In the genomic region with DNA sequence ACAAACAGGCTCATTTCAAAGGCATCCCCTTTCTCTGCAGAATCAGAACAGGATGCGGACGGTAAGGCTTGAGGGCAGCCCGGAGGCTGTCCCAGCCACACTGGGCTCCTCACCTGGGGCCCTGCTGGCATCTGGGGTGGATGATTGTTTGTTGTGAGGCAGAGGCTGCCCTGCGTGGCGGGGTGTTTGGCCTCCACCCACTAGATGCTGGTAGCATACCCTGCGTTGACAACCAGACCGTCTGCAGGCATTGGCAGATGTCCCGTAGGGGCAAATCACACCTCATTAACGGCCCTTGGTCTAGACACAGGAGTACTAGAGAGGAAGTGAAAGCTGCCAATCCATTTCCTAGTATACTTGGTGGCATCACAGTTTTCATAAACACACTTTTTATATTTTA, we compare ENCODE assay signal across 8 cellular contexts. TPM values are rescaled to one million over a fixed set of nuclear protein-coding genes. Genes with fewer than 3 reads are reported as not detected.
DNase-seq lines count a peak whose midpoint lies in the region; ATAC-seq and TF ChIP-seq lines count a peak whose summit lies in the region.

No MANE protein-coding gene starts in this region.

- intact Hi-C loops in CD4-positive, alpha-beta T cell (cut with DNase I, micrococcal nuclease) = no loop called here

- H3K27ac ChIP-seq in CD4-positive, alpha-beta T cell (ENCODE audit: low read depth, low read length) = no peak overlapping the region

- peaks cover 61% of the 10 kb centered on the region for H3K36me3 Mint-ChIP-seq in CD4-positive, alpha-beta T cell (ENCODE audit: low read depth)
- peaks cover 4 to 7% of the 10 kb centered on the region in 2 donors for H3K36me3 Mint-ChIP-seq in activated T-cell treated with anti-CD3 and anti-CD28 coated beads, Interleukin-2, amount 50 U/mL, for 72 hours (ENCODE audit: insufficient read depth in 2 of 2)

- ATAC-seq in CD4-positive, alpha-beta T cell (ENCODE audit: poor library complexity) = peak; percentile 72
- ATAC-seq in GM19395 (IDR thresholded peaks at IDR 0.05; ENCODE audit: unreplicated experiment) (peak; percentile 83), HG03175 (IDR thresholded peaks at IDR 0.05; ENCODE audit: unreplicated experiment) (peak; percentile 98)
- ATAC-seq in activated T-cell treated with anti-CD3 and anti-CD28 coated beads, Interleukin-2, amount 50 U/mL, for 72 hours (replicated peaks in 1 of 2) = peak; percentile 32 to 66

- TF ChIP-seq POLR2A in erythroblast (IDR thresholded peaks at IDR 0.05; ENCODE audit: low read length) = no peak

- in situ Hi-C loops in G401 (cut with HindIII; ENCODE audit: low sequenced_read_pairs) = no loop called here

- DNase-seq in CD4-positive, alpha-beta T cell = peak in 2 of 10 experiments; percentile 35 to 45
- DNase-seq in activated T-cell treated with anti-CD3 and anti-CD28 coated beads, Interleukin-2, amount 50 U/mL, for 72 hours = no peak
- DNase-seq in anterior cingulate cortex (lab: John Stamatoyannopoulos, UW) = no peak
- DNase-seq in stimulated activated CD4-positive, alpha-beta T cell treated with anti-CD3 and anti-CD28 coated beads, Interleukin-4, amount 100 ng/mL, for 24 hours = no peak
- no peak for DNase-seq in G401 (ENCODE audit: low spot score)
- DNase-seq in erythroblast (lab: John Stamatoyannopoulos, UW) = no peak

- no peaks in the 10 kb centered on the region for H3K9me3 ChIP-seq in CD4-positive, alpha-beta T cell (ENCODE audit: control insufficient read depth, low read length)

- H3K27me3 ChIP-seq in CD4-positive, alpha-beta T cell (ENCODE audit: control insufficient read depth, insufficient read depth, low read length) = no peaks in the 10 kb centered on the region

- no peak for TF ChIP-seq CTCF in CD4-positive, alpha-beta T cell (IDR thresholded peaks at IDR 0.05)

- no peaks in the 10 kb centered on the region for H3K9me3 Mint-ChIP-seq in CD4-positive, alpha-beta T cell
- H3K9me3 Mint-ChIP-seq in activated T-cell treated with anti-CD3 and anti-CD28 coated beads, Interleukin-2, amount 50 U/mL, for 72 hours = no peaks in the 10 kb centered on the region

- H3K27me3 Mint-ChIP-seq in CD4-positive, alpha-beta T cell = no peaks in the 10 kb centered on the region
- no peaks in the 10 kb centered on the region for H3K27me3 Mint-ChIP-seq in activated T-cell treated with anti-CD3 and anti-CD28 coated beads, Interleukin-2, amount 50 U/mL, for 72 hours (ENCODE audit: low read depth)

- H3K4me1 Mint-ChIP-seq in CD4-positive, alpha-beta T cell (ENCODE audit: low read depth) = peaks cover 77% of the 10 kb centered on the region
- peaks cover 63% of the 10 kb centered on the region for H3K4me1 Mint-ChIP-seq in activated T-cell treated with anti-CD3 and anti-CD28 coated beads, Interleukin-2, amount 50 U/mL, for 72 hours (ENCODE audit: low read depth)

- CTCF ChIA-PET in CD4-positive, alpha-beta T cell (lab: Charles Lee) = interaction anchor here (0.9 to 1.0 kb wide), 2 partner anchors 26 to 28 kb away, joined by 3 read pairs; no protein-coding TSS in a partner anchor

- H3K27ac Mint-ChIP-seq in CD4-positive, alpha-beta T cell = peak overlapping the region; percentile 83
- no peak overlapping the region for H3K27ac Mint-ChIP-seq in activated T-cell treated with anti-CD3 and anti-CD28 coated beads, Interleukin-2, amount 50 U/mL, for 72 hours

- no peak overlapping the region for H3K4me3 Mint-ChIP-seq in CD4-positive, alpha-beta T cell
- H3K4me3 Mint-ChIP-seq in activated T-cell treated with anti-CD3 and anti-CD28 coated beads, Interleukin-2, amount 50 U/mL, for 72 hours = peak overlapping the region in 1 of 2 donors; percentile 37

- POLR2A ChIA-PET in CD4-positive, alpha-beta T cell (lab: Charles Lee) = interaction anchor here (0.5 to 1.0 kb wide), 2 partner anchors 16 to 21 kb away, joined by 3 read pairs; no protein-coding TSS in a partner anchor

RNA-seq across cellular contexts. Expression of a gene that starts 52.3 kb away (rescaled TPM):
- total RNA-seq in CD4-positive, alpha-beta T cell = 10 to 100 TPM; 75.4 to 79.2 TPM
- 100 to 1,000 TPM; 101 to 107 TPM for total RNA-seq in activated T-cell treated with anti-CD3 and anti-CD28 coated beads, Interleukin-2, amount 50 U/mL, for 72 hours
- total RNA-seq in G401 (2014; rRNA removed; shearing (Covaris generic)) = 1.3 and 3.4 TPM in 2 replicates

Comparison
In these comparisons a context has a peak if more than half of its experiments do, and no peak if none do; other contexts are left out.
1. RNA of a gene that starts 52.3 kb away (total RNA-seq): 101 to 107 TPM in activated T-cell treated with anti-CD3 and anti-CD28 coated beads, Interleukin-2, amount 50 U/mL, for 72 hours and 75.4 to 79.2 TPM in CD4-positive, alpha-beta T cell; 1.3 to 3.4 TPM in G401; every median in the first group is over 10 times any median in the second.
2. Peak in every context shown above with its lines, with median percentiles within 50 percentile points of each other: ATAC-seq.